Comparison of ENCODE assay signal across 10 cellular contexts in genomic region chr3:49397470-49397869, GRCh38. TPM values are rescaled to one million over a fixed set of nuclear protein-coding genes. Genes with fewer than 3 reads are reported as not detected.
DNase-seq lines count a peak whose midpoint lies in the region; ATAC-seq and TF ChIP-seq lines count a peak whose summit lies in the region.
"Had no signal": no experiment of that assay in that cellular context is flagged by ENCODE, and none has a peak within 500 bp of the region (broad histone marks: within the 10 kb centered on the region; RNA-seq: fewer than 3 reads in every experiment).

No MANE protein-coding gene starts in this region.

- no peaks in the 10 kb centered on the region for H3K9me3 Mint-ChIP-seq in activated T-helper 2 cell treated with anti-CD3 and anti-CD28 coated beads, Interferon-gamma antibody, Interleukin-2, Interleukin-4, amounts not matched to agents 10 μg/mL and 5 μg/mL and 100 μg/mL, durations not matched to agents 14 hours and 24 hours and 36 hours

- no peaks in the 10 kb centered on the region for H3K27me3 Mint-ChIP-seq in activated T-helper 2 cell treated with anti-CD3 and anti-CD28 coated beads, Interferon-gamma antibody, Interleukin-2, Interleukin-4, amounts not matched to agents 10 μg/mL and 5 μg/mL and 100 μg/mL, durations not matched to agents 14 hours and 24 hours and 36 hours (ENCODE audit: low read depth)

- intact Hi-C loops in activated T-helper 2 cell treated with anti-CD3 and anti-CD28 coated beads, Interferon-gamma antibody, Interleukin-2, Interleukin-4, amounts not matched to agents 10 μg/mL and 5 μg/mL and 100 μg/mL, durations not matched to agents 14 hours and 24 hours and 36 hours (cut with micrococcal nuclease): no loop called here

- peaks cover 91% of the 10 kb centered on the region for H3K79me2 ChIP-seq in parathyroid adenoma

- no peak overlapping the region for H3K4me2 ChIP-seq in parathyroid adenoma (ENCODE audit: low read length)

- 42 to 67% methylated on average over 1 to 4 of the region's 4 CpGs for WGBS in gastroesophageal sphincter (ENCODE audit: low coverage in 1 of 2), 2 donors

- no peak overlapping the region for H3K4me3 ChIP-seq in H7 (ENCODE audit: insufficient read depth, low read depth, low read length)
- H3K4me3 ChIP-seq in gastroesophageal sphincter: no peak overlapping the region
- H3K4me3 ChIP-seq in parathyroid adenoma (ENCODE audit: low read depth, low read length): no peak overlapping the region

- no peak overlapping the region for H3K9ac ChIP-seq in parathyroid adenoma

- TF ChIP-seq CTCF in gastroesophageal sphincter (IDR thresholded peaks at IDR 0.05) (no peak), parathyroid adenoma (IDR thresholded peaks at IDR 0.05) (no peak)

- no peak overlapping the region for H3K4me3 Mint-ChIP-seq in activated T-helper 2 cell treated with anti-CD3 and anti-CD28 coated beads, Interferon-gamma antibody, Interleukin-2, Interleukin-4, amounts not matched to agents 10 μg/mL and 5 μg/mL and 100 μg/mL, durations not matched to agents 14 hours and 24 hours and 36 hours (ENCODE audit: low read depth)

- H3K9me3 ChIP-seq in gastroesophageal sphincter (no peaks in the 10 kb centered on the region), parathyroid adenoma (ENCODE audit: control insufficient read depth, low read length) (no peaks in the 10 kb centered on the region)

- H3K27ac ChIP-seq in gastroesophageal sphincter: peak overlapping the region in 3 of 4 donors; percentile 37 to 54 (median 49)
- peak overlapping the region; percentile 42 for H3K27ac ChIP-seq in parathyroid adenoma

- peaks cover 0 to 98% (median 52%) of the 10 kb centered on the region in 3 donors for H3K4me1 ChIP-seq in gastroesophageal sphincter
- H3K4me1 ChIP-seq in parathyroid adenoma: peaks cover 12% of the 10 kb centered on the region

- H3K27ac Mint-ChIP-seq in activated T-helper 2 cell treated with anti-CD3 and anti-CD28 coated beads, Interferon-gamma antibody, Interleukin-2, Interleukin-4, amounts not matched to agents 10 μg/mL and 5 μg/mL and 100 μg/mL, durations not matched to agents 14 hours and 24 hours and 36 hours: no peak overlapping the region

- peak; percentile 66 for DNase-seq in H7
- DNase-seq in SW480 (ENCODE audit: low spot score): peak; percentile 35
- DNase-seq in UCSD-AML1 (lab: John Stamatoyannopoulos, UW; ENCODE audit: unreplicated experiment): no peak
- no peak for DNase-seq in HuH-7.5 (ENCODE audit: low spot score)
- no peak for DNase-seq in activated T-helper 2 cell treated with anti-CD3 and anti-CD28 coated beads, Interferon-gamma antibody, Interleukin-2, Interleukin-4, amounts not matched to agents 10 μg/mL and 5 μg/mL and 100 μg/mL, durations not matched to agents 14 hours and 24 hours and 36 hours (ENCODE audit: low spot score)
- DNase-seq in NCI-H2107 treated with DMSO at 0.1 percent for 48 hours (lab: John Stamatoyannopoulos, UW; ENCODE audit: unreplicated experiment): no peak
- DNase-seq: activated effector memory CD4-positive, alpha-beta T cell treated with Interleukin-2 at 50 U/mL for 16 hours; NK-92 treated with Interleukin-12 subunit alpha and Interleukin-12 subunit beta, amount 100 ng/mL, for 24 hours had no signal

- no peak overlapping the region for H2AFZ ChIP-seq in parathyroid adenoma

- H3K4me1 Mint-ChIP-seq in activated T-helper 2 cell treated with anti-CD3 and anti-CD28 coated beads, Interferon-gamma antibody, Interleukin-2, Interleukin-4, amounts not matched to agents 10 μg/mL and 5 μg/mL and 100 μg/mL, durations not matched to agents 14 hours and 24 hours and 36 hours (ENCODE audit: low read depth): peaks cover 37% of the 10 kb centered on the region

- peaks cover 59% of the 10 kb centered on the region for H3K36me3 Mint-ChIP-seq in activated T-helper 2 cell treated with anti-CD3 and anti-CD28 coated beads, Interferon-gamma antibody, Interleukin-2, Interleukin-4, amounts not matched to agents 10 μg/mL and 5 μg/mL and 100 μg/mL, durations not matched to agents 14 hours and 24 hours and 36 hours (ENCODE audit: low read depth)

- peak; percentile 70 for ATAC-seq in gastroesophageal sphincter

- H3K27me3 ChIP-seq in H7 (ENCODE audit: control insufficient read depth, insufficient read depth, low read length) (no peaks in the 10 kb centered on the region), gastroesophageal sphincter (no peaks in the 10 kb centered on the region), parathyroid adenoma (ENCODE audit: control insufficient read depth, insufficient read depth, low read length) (no peaks in the 10 kb centered on the region)

- TF ChIP-seq EP300 in gastroesophageal sphincter (IDR thresholded peaks at IDR 0.05): no peak

- no peak for TF ChIP-seq POLR2A in gastroesophageal sphincter (IDR thresholded peaks at IDR 0.05)

- peaks cover 3% of the 10 kb centered on the region for H3K36me3 ChIP-seq in H7 (replicated peaks; ENCODE audit: control insufficient read depth, insufficient read depth, low read length)
- peaks cover 0 to 19% of the 10 kb centered on the region in 2 donors for H3K36me3 ChIP-seq in gastroesophageal sphincter
- no peaks in the 10 kb centered on the region for H3K36me3 ChIP-seq in parathyroid adenoma (ENCODE audit: control insufficient read depth, insufficient read depth, low read length)

RNA-seq across cellular contexts. Expression of gene RHOA, which starts 14.3 kb away (rescaled TPM):
- 377 and 386 TPM in 2 replicates for total RNA-seq in H7 (2014; rRNA removed; shearing (Covaris generic))
- 100 to 1,000 TPM; 401 to 524 (median 476) TPM for total RNA-seq in gastroesophageal sphincter
- 425 and 428 TPM in 2 replicates for total RNA-seq in activated T-helper 2 cell treated with anti-CD3 and anti-CD28 coated beads, Interferon-gamma antibody, Interleukin-2, Interleukin-4, amounts not matched to agents 10 μg/mL and 5 μg/mL and 100 μg/mL, durations not matched to agents 14 hours and 24 hours and 36 hours

RNA-seq across cellular contexts. Expression of gene TCTA, which starts 14.8 kb away (rescaled TPM):
- total RNA-seq in H7 (2014; rRNA removed; shearing (Covaris generic)): 5.8 and 10.9 TPM in 2 replicates
- 10 to 100 TPM; 18.6 to 32.1 (median 25.6) TPM for total RNA-seq in gastroesophageal sphincter
- total RNA-seq in activated T-helper 2 cell treated with anti-CD3 and anti-CD28 coated beads, Interferon-gamma antibody, Interleukin-2, Interleukin-4, amounts not matched to agents 10 μg/mL and 5 μg/mL and 100 μg/mL, durations not matched to agents 14 hours and 24 hours and 36 hours: 18.9 and 19.4 TPM in 2 replicates

RNA-seq across cellular contexts. Expression of gene AMT, which starts 24.8 kb away (rescaled TPM):
- total RNA-seq in H7 (2014; rRNA removed; shearing (Covaris generic)): 48.1 and 60.4 TPM in 2 replicates
- total RNA-seq in gastroesophageal sphincter: 10 to 100 TPM in 1 of 4 donors, 1 to 10 TPM in 2, under 1 TPM in 1; 0.32 to 11.4 (median 7.6) TPM
- 3.9 and 5.0 TPM in 2 replicates for total RNA-seq in activated T-helper 2 cell treated with anti-CD3 and anti-CD28 coated beads, Interferon-gamma antibody, Interleukin-2, Interleukin-4, amounts not matched to agents 10 μg/mL and 5 μg/mL and 100 μg/mL, durations not matched to agents 14 hours and 24 hours and 36 hours

RNA-seq across cellular contexts. Expression of gene NICN1, which starts 31.7 kb away (rescaled TPM):
- total RNA-seq in H7 (2014; rRNA removed; shearing (Covaris generic)): 5.2 and 5.7 TPM in 2 replicates
- 10 to 100 TPM in 1 of 4 donors, 1 to 10 TPM in 3; 3.6 to 11.1 (median 7.5) TPM for total RNA-seq in gastroesophageal sphincter
- 13.0 and 16.1 TPM in 2 replicates for total RNA-seq in activated T-helper 2 cell treated with anti-CD3 and anti-CD28 coated beads, Interferon-gamma antibody, Interleukin-2, Interleukin-4, amounts not matched to agents 10 μg/mL and 5 μg/mL and 100 μg/mL, durations not matched to agents 14 hours and 24 hours and 36 hours

RNA-seq across cellular contexts. Expression of gene GPX1, which starts 39.3 kb away (rescaled TPM):
- 222 and 298 TPM in 2 replicates for total RNA-seq in H7 (2014; rRNA removed; shearing (Covaris generic))
- total RNA-seq in gastroesophageal sphincter: 100 to 1,000 TPM; 129 to 285 (median 209) TPM
- total RNA-seq in activated T-helper 2 cell treated with anti-CD3 and anti-CD28 coated beads, Interferon-gamma antibody, Interleukin-2, Interleukin-4, amounts not matched to agents 10 μg/mL and 5 μg/mL and 100 μg/mL, durations not matched to agents 14 hours and 24 hours and 36 hours: 168 and 173 TPM in 2 replicates

Comparison
In these comparisons a context has a peak if more than half of its experiments do, and no peak if none do; other contexts are left out.
1. DNase-seq: peak in H7 (single experiment) and SW480 (single experiment); none in UCSD-AML1 (single experiment), HuH-7.5 (single experiment), activated T-helper 2 cell treated with anti-CD3 and anti-CD28 coated beads, Interferon-gamma antibody, Interleukin-2, Interleukin-4, amounts not matched to agents 10 μg/mL and 5 μg/mL and 100 μg/mL, durations not matched to agents 14 hours and 24 hours and 36 hours (single experiment) and NCI-H2107 treated with DMSO at 0.1 percent for 48 hours (single experiment).